8 cellular contexts compared by ENCODE assay signal in genomic region chr18:48718251-48718959, GRCh38.
"Had no signal": no experiment of that assay in that cellular context is flagged by ENCODE, and none has a peak within 500 bp of the region (broad histone marks: within the 10 kb centered on the region; RNA-seq: fewer than 3 reads in every experiment).

No MANE protein-coding gene starts in this region.

- H2AFZ ChIP-seq: GM23338 had no signal

- H3K4me3 Mint-ChIP-seq: GM23338, H9 had no signal

- DNase-seq: H9, HCEC 1CT, IMR-90 had no signal

- H3K27ac Mint-ChIP-seq: GM23338 had no signal

- H3K4me3 ChIP-seq: GM23338, K562 had no signal

- FAIRE-seq: H1, H54, HTR-8/SVneo, K562 had no signal

- H3K9me3 Mint-ChIP-seq: H9 had no signal

- H3K4me2 ChIP-seq: GM23338 had no signal
